Comparison of ENCODE assay signal across 8 cellular contexts in the genomic region with DNA sequence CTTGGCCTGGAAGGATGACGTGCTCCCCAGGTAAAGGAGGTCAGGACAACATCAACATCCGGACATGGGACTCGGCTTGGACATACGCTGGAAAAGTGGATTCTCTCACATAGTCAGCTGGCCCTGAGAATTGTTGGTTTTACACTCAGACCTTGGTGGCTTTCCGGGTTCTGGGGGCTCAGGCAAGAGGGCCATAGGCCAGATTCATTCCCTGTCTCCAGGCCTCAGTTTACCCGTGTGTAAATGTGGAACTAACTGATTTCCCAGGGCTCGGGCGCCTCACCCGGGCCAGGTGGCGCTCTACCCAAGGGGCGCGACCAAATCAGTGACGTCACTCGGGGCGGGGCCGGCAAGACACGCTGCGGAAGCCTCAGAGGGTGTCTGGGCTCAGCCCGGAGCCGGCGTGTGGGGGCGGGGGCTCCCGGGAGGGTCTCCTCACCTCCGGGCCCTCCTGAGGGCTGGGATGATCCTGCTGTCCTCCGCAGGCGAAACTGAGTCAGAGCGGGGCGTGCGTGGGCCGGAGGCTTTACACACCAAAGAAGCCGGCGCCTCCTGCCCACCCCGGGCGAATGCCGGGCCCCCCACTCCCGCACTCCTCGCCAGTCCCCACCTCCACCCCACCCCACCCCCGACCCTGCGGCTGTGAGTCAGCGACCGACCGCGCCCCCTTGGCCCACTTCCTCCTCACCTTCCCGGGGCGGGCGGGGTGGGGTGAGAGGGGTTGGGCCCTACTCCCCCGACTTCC. TPM values are rescaled to one million over a fixed set of nuclear protein-coding genes. Genes with fewer than 3 reads are reported as not detected.
A peak's percentile ranks its signal among the peaks of the same experiment; 100 is the strongest.
DNase-seq lines count a peak whose midpoint lies in the region; ATAC-seq and TF ChIP-seq lines count a peak whose summit lies in the region.

No MANE protein-coding gene starts in this region.

- H3K27me3 ChIP-seq in SK-N-SH (ENCODE audit: insufficient read depth), result no peaks in the 10 kb centered on the region
- H3K27me3 ChIP-seq in ovary, result no peaks in the 10 kb centered on the region
- no peaks in the 10 kb centered on the region for H3K27me3 ChIP-seq in thyroid gland

- no peaks in the 10 kb centered on the region for H3K9me2 ChIP-seq in SK-N-SH

- H3K4me1 Mint-ChIP-seq in activated naive CD4-positive, alpha-beta T cell treated with anti-CD3 and anti-CD28 coated beads, Interleukin-2, amount 50 U/mL, for 24 hours, result peaks cover 36% of the 10 kb centered on the region

- TF ChIP-seq POLR2A in GM10847 (IDR thresholded peaks at IDR 0.05; ENCODE audit: extremely low read depth, insufficient read length) (peak; percentile 60), NB4 (IDR thresholded peaks at IDR 0.05; ENCODE audit: extremely low read depth, insufficient read length) (peak; percentile 30), ovary (IDR thresholded peaks at IDR 0.05) (peak; percentile 72), thyroid gland (IDR thresholded peaks at IDR 0.05) (peak in 1 of 2 donors; percentile 78)

- no peaks in the 10 kb centered on the region for H3K9me3 ChIP-seq in SK-N-SH
- no peaks in the 10 kb centered on the region for H3K9me3 ChIP-seq in ovary
- H3K9me3 ChIP-seq in thyroid gland, result no peaks in the 10 kb centered on the region

- peaks cover 12% of the 10 kb centered on the region for H4K20me1 ChIP-seq in SK-N-SH (ENCODE audit: insufficient read depth)

- TF ChIP-seq EP300 in SK-N-SH (IDR thresholded peaks at IDR 0.05; ENCODE audit: borderline replicate concordance in 1 of 2, low read depth in 1 of 2, low read length in 1 of 2) (peak; percentile 4 to 29; a peak in 1 of 4 replicates), ovary (IDR thresholded peaks at IDR 0.05) (no peak)

- peak; percentile 53 for TF ChIP-seq RAD21 in SK-N-SH (IDR thresholded peaks at IDR 0.05; ENCODE audit: low read length)

- DNase-seq in NB4 (ENCODE audit: low read depth) (peak; percentile 89), SK-N-SH (peak; percentile 94), head of caudate nucleus (peak; percentile 91 to 98 (median 96)), ovary (peak; percentile 92 to 96 (median 94)), thyroid gland (peak; percentile 93 to 95)

- peaks cover 6 to 12% of the 10 kb centered on the region in 2 experiments; a peak in 2 of 4 replicates for H3K4me1 ChIP-seq in SK-N-SH (ENCODE audit: control insufficient read depth in 1 of 2, insufficient read depth in 2 of 2, low read depth in 1 of 2, low read length in 1 of 2)
- peaks cover 9% of the 10 kb centered on the region for H3K4me1 ChIP-seq in ovary (ENCODE audit: insufficient read depth)
- H3K4me1 ChIP-seq in thyroid gland, result peaks cover 11 to 15% of the 10 kb centered on the region in 2 donors

- peak overlapping the region; percentile 100 for H3K4me2 ChIP-seq in SK-N-SH

- intact Hi-C loops in head of caudate nucleus (cut with DNase I) (no loop called here), ovary (cut with DNase I) (loop anchor here in 1 of 4 donors (5.0 kb wide), 1 partner anchor 276 kb away; a partner anchor contains a TSS), thyroid gland (cut with DNase I) (no loop called here)

- peak overlapping the region; percentile 87 for H3K4me3 ChIP-seq in NB4 (ENCODE audit: low read depth, low read length)
- H3K4me3 ChIP-seq in SK-N-SH (ENCODE audit: low read depth in 2 of 2, low read length in 1 of 2), result peak overlapping the region; percentile 74 to 98
- peak overlapping the region; percentile 94 for H3K4me3 ChIP-seq in ovary
- peak overlapping the region; percentile 44 to 100 (median 88) for H3K4me3 ChIP-seq in thyroid gland (replicated peaks in 1 of 3)

- 1% methylated on average over 30 of the region's 47 CpGs for WGBS in SK-N-SH (ENCODE audit: low lambda C conversion rate)
- 1% methylated on average over 19 to 47 of the region's 47 CpGs for WGBS in ovary, 3 donors
- WGBS in thyroid gland, 2 donors, result 1 to 2% methylated on average over 8 to 16 of the region's 47 CpGs

- CTCF ChIA-PET in SK-N-SH (lab: Yijun Ruan, JAX), result interaction anchor here (1.3 to 2.6 kb wide), 5 partner anchors 11 to 52 kb away, joined by 4 to 18 read pairs (median 10); a partner anchor contains a TSS

- ATAC-seq in HG02588 (IDR thresholded peaks at IDR 0.05; ENCODE audit: unreplicated experiment), result peak; percentile 56

- H3K36me3 Mint-ChIP-seq in activated naive CD4-positive, alpha-beta T cell treated with anti-CD3 and anti-CD28 coated beads, Interleukin-2, amount 50 U/mL, for 24 hours, result peaks cover 4% of the 10 kb centered on the region

- H3K36me3 ChIP-seq in SK-N-SH (replicated peaks in 1 of 2; ENCODE audit: control insufficient read depth in 1 of 2, insufficient read depth in 2 of 2, low read length in 1 of 2) (peaks cover 0 to 4% of the 10 kb centered on the region in 2 experiments), ovary (no peaks in the 10 kb centered on the region), thyroid gland (no peaks in the 10 kb centered on the region)

- no peaks in the 10 kb centered on the region for H3K27me3 Mint-ChIP-seq in activated naive CD4-positive, alpha-beta T cell treated with anti-CD3 and anti-CD28 coated beads, Interleukin-2, amount 50 U/mL, for 24 hours

- H3K27ac Mint-ChIP-seq in activated naive CD4-positive, alpha-beta T cell treated with anti-CD3 and anti-CD28 coated beads, Interleukin-2, amount 50 U/mL, for 24 hours, result peak overlapping the region; percentile 91

- peak overlapping the region; percentile 93 for H3K4me3 Mint-ChIP-seq in activated naive CD4-positive, alpha-beta T cell treated with anti-CD3 and anti-CD28 coated beads, Interleukin-2, amount 50 U/mL, for 24 hours

- H3K27ac ChIP-seq in SK-N-SH (ENCODE audit: low read depth in 2 of 2, low read length in 1 of 2) (peak overlapping the region; percentile 88 to 91), ovary (peak overlapping the region; percentile 50 to 67), thyroid gland (peak overlapping the region; percentile 75 to 88 (median 85))

- peak overlapping the region; percentile 92 for H3K9ac ChIP-seq in SK-N-SH

- H2AFZ ChIP-seq in SK-N-SH (ENCODE audit: low read depth), result peak overlapping the region; percentile 56; the same call in 1 of the 2 replicates

- peaks cover 23% of the 10 kb centered on the region for H3F3A ChIP-seq in SK-N-SH (replicated peaks; ENCODE audit: insufficient read depth)

- peak; percentile 36 for TF ChIP-seq CTCF in NB4 (IDR thresholded peaks at IDR 0.05; ENCODE audit: low read depth, low read length)
- TF ChIP-seq CTCF in SK-N-SH (IDR thresholded peaks at IDR 0.05), result peak; percentile 63
- peak in 2 of 3 donors; percentile 43 to 53 for TF ChIP-seq CTCF in ovary (IDR thresholded peaks at IDR 0.05)
- TF ChIP-seq CTCF in thyroid gland (IDR thresholded peaks at IDR 0.05), result peak in 4 of 6 experiments; percentile 19 to 48 (median 34)

- POLR2A ChIA-PET in SK-N-SH (lab: Yijun Ruan, JAX), result no interaction called here

- peaks cover 44% of the 10 kb centered on the region for H3K79me2 ChIP-seq in SK-N-SH (ENCODE audit: insufficient read depth)

- no peaks in the 10 kb centered on the region for H3K9me3 Mint-ChIP-seq in activated naive CD4-positive, alpha-beta T cell treated with anti-CD3 and anti-CD28 coated beads, Interleukin-2, amount 50 U/mL, for 24 hours

TF ChIP-seq in SK-N-SH, 30 proteins besides CTCF, POLR2A, EP300 and RAD21 (continues in another document):
- TF ChIP-seq EZH2phosphoT487 (IDR thresholded peaks at IDR 0.05; ENCODE audit: borderline replicate concordance, low read depth) (no peak), YY1 (IDR thresholded peaks at IDR 0.05; ENCODE audit: low read depth) (0 out of 2 replicates have a peak, but pooled peaks have one; percentile 22), FOSL2 (IDR thresholded peaks at IDR 0.05; ENCODE audit: borderline replicate concordance, low read depth) (0 out of 2 replicates have a peak, but pooled peaks have one; percentile 28), MEF2A (IDR thresholded peaks at IDR 0.05; ENCODE audit: borderline replicate concordance, low read depth) (no peak), NFIC (IDR thresholded peaks at IDR 0.05; ENCODE audit: borderline replicate concordance) (peak; percentile 33; the same call in 1 of the 2 replicates), RFX5 (IDR thresholded peaks at IDR 0.05; ENCODE audit: low read length) (peak; percentile 39; the same call in 1 of the 2 replicates), MXI1 (IDR thresholded peaks at IDR 0.05; ENCODE audit: low read depth, low read length) (peak; percentile 85)
- TF ChIP-seq, protein P1, sequence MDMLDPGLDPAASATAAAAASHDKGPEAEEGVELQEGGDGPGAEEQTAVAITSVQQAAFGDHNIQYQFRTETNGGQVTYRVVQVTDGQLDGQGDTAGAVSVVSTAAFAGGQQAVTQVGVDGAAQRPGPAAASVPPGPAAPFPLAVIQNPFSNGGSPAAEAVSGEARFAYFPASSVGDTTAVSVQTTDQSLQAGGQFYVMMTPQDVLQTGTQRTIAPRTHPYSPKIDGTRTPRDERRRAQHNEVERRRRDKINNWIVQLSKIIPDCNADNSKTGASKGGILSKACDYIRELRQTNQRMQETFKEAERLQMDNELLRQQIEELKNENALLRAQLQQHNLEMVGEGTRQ (IDR thresholded peaks at IDR 0.05; ENCODE audit: borderline replicate concordance, low read depth, low read length), result no peak

RNA-seq across cellular contexts. Expression of a gene that starts 0.9 kb away (rescaled TPM):
- 31.6 and 37.8 TPM in 2 replicates for polyA plus RNA-seq in SK-N-SH (2012; rRNA removed)
- 26.2 and 30.0 TPM in 2 replicates for polyA plus RNA-seq in SK-N-SH (2012; cell fraction: cytosol; rRNA removed)
- 54.0 and 62.4 TPM in 2 replicates for polyA plus RNA-seq in SK-N-SH (2012; cell fraction: nucleus; rRNA removed)
- 10 to 100 TPM; 15.7 to 83.2 (median 58.2) TPM for total RNA-seq in ovary
- polyA plus RNA-seq in ovary, result 10 to 100 TPM; 23.9 to 48.4 TPM
- 10 to 100 TPM; 34.3 to 50.8 (median 45.1) TPM for total RNA-seq in thyroid gland

RNA-seq across cellular contexts. Expression of a gene that starts 8.2 kb away (rescaled TPM):
- polyA plus RNA-seq in SK-N-SH (2012; rRNA removed) (10.3 and 10.9 TPM in 2 replicates), ovary (under 1 TPM; 0.21 to 0.93 TPM)
- 6.8 and 8.2 TPM in 2 replicates for polyA plus RNA-seq in SK-N-SH (2012; cell fraction: cytosol; rRNA removed)
- 19.9 and 24.3 TPM in 2 replicates for polyA plus RNA-seq in SK-N-SH (2012; cell fraction: nucleus; rRNA removed)
- total RNA-seq in ovary (1 to 10 TPM in 3 of 7 donors, under 1 TPM in 3, not detected in 1; 0.40 to 1.7 (median 1.0) TPM), thyroid gland (1 to 10 TPM in 1 of 4 donors, under 1 TPM in 1, not detected in 2; 0.73 to 1.1 TPM)

RNA-seq across cellular contexts. Expression of a gene that starts 9.6 kb away (rescaled TPM):
- 6.8 and 7.0 TPM in 2 replicates for polyA plus RNA-seq in SK-N-SH (2012; rRNA removed)
- polyA plus RNA-seq in SK-N-SH (2012; cell fraction: cytosol; rRNA removed), result 4.3 and 6.8 TPM in 2 replicates
- polyA plus RNA-seq in SK-N-SH (2012; cell fraction: nucleus; rRNA removed), result 8.6 and 11.9 TPM in 2 replicates
- 1 to 10 TPM in 5 of 7 donors, under 1 TPM in 2; 0.63 to 4.7 (median 2.5) TPM for total RNA-seq in ovary
- polyA plus RNA-seq in ovary, result 1 to 10 TPM; 3.0 to 5.0 TPM
- 1 to 10 TPM; 1.8 to 7.3 (median 4.6) TPM for total RNA-seq in thyroid gland

RNA-seq across cellular contexts. Expression of a gene that starts 38.6 kb away (rescaled TPM):
- polyA plus RNA-seq in SK-N-SH (2012; rRNA removed) (38.4 and 78.2 TPM in 2 replicates), ovary (100 to 1,000 TPM in 1 of 2 donors, 1 to 10 TPM in 1; 4.9 to 142 TPM)
- polyA plus RNA-seq in SK-N-SH (2012; cell fraction: cytosol; rRNA removed), result 19.6 and 23.8 TPM in 2 replicates
- polyA plus RNA-seq in SK-N-SH (2012; cell fraction: nucleus; rRNA removed), result 377 and 391 TPM in 2 replicates
- total RNA-seq in ovary (100 to 1,000 TPM in 3 of 7 donors, 10 to 100 TPM in 2, 1 to 10 TPM in 2; 2.9 to 295 (median 44.3) TPM), thyroid gland (1 to 10 TPM; 1.6 to 3.3 (median 2.4) TPM)

Comparison
In these comparisons a context has a peak if more than half of its experiments do, and no peak if none do; other contexts are left out.
1. Peak in every context shown above with its lines: DNase-seq, ATAC-seq, H3K4me3 ChIP-seq and H3K27ac ChIP-seq.